ENCODE assay signal across 7 cellular contexts in genomic region chrY:18023897-18024296, GRCh38. TPM values are rescaled to one million over a fixed set of nuclear protein-coding genes. Genes with fewer than 3 reads are reported as not detected.
"Had no signal": no experiment of that assay in that cellular context is flagged by ENCODE, and none has a peak within 500 bp of the region (broad histone marks: within the 10 kb centered on the region; RNA-seq: fewer than 3 reads in every experiment).

No MANE protein-coding gene starts in this region.

RNA-seq across cellular contexts. Expression of gene CDY2A, which starts 1.7 kb away (rescaled TPM):
- total RNA-seq: GM23248, GM23338, H1, H4, H7, H9, HFFc6 had no signal
- polyA plus RNA-seq: GM23248, GM23338, H1 had no signal
